2 cellular contexts compared by ENCODE assay signal in genomic region chr10:46457071-46457470, GRCh38. TPM values are rescaled to one million over a fixed set of nuclear protein-coding genes. Genes with fewer than 3 reads are reported as not detected.
"Had no signal": no experiment of that assay in that cellular context is flagged by ENCODE, and none has a peak within 500 bp of the region (broad histone marks: within the 10 kb centered on the region; RNA-seq: fewer than 3 reads in every experiment).

No MANE protein-coding gene starts in this region.

RNA-seq across cellular contexts. Expression of gene NPY4R, which starts 8.7 kb away (rescaled TPM):
- total RNA-seq: PC-3, Right ventricle myocardium superior had no signal
